In genomic region chr20:62238569-62239277, GRCh38 we compare ENCODE assay signal across 1 cellular context.
TF ChIP-seq lines count a peak whose summit lies in the region.

No MANE protein-coding gene starts in this region.

TF ChIP-seq in HepG2, 621 proteins besides CTCF, POLR2A, EP300 and RAD21 (continued from another document and continues in another):
- TF ChIP-seq, protein P1, sequence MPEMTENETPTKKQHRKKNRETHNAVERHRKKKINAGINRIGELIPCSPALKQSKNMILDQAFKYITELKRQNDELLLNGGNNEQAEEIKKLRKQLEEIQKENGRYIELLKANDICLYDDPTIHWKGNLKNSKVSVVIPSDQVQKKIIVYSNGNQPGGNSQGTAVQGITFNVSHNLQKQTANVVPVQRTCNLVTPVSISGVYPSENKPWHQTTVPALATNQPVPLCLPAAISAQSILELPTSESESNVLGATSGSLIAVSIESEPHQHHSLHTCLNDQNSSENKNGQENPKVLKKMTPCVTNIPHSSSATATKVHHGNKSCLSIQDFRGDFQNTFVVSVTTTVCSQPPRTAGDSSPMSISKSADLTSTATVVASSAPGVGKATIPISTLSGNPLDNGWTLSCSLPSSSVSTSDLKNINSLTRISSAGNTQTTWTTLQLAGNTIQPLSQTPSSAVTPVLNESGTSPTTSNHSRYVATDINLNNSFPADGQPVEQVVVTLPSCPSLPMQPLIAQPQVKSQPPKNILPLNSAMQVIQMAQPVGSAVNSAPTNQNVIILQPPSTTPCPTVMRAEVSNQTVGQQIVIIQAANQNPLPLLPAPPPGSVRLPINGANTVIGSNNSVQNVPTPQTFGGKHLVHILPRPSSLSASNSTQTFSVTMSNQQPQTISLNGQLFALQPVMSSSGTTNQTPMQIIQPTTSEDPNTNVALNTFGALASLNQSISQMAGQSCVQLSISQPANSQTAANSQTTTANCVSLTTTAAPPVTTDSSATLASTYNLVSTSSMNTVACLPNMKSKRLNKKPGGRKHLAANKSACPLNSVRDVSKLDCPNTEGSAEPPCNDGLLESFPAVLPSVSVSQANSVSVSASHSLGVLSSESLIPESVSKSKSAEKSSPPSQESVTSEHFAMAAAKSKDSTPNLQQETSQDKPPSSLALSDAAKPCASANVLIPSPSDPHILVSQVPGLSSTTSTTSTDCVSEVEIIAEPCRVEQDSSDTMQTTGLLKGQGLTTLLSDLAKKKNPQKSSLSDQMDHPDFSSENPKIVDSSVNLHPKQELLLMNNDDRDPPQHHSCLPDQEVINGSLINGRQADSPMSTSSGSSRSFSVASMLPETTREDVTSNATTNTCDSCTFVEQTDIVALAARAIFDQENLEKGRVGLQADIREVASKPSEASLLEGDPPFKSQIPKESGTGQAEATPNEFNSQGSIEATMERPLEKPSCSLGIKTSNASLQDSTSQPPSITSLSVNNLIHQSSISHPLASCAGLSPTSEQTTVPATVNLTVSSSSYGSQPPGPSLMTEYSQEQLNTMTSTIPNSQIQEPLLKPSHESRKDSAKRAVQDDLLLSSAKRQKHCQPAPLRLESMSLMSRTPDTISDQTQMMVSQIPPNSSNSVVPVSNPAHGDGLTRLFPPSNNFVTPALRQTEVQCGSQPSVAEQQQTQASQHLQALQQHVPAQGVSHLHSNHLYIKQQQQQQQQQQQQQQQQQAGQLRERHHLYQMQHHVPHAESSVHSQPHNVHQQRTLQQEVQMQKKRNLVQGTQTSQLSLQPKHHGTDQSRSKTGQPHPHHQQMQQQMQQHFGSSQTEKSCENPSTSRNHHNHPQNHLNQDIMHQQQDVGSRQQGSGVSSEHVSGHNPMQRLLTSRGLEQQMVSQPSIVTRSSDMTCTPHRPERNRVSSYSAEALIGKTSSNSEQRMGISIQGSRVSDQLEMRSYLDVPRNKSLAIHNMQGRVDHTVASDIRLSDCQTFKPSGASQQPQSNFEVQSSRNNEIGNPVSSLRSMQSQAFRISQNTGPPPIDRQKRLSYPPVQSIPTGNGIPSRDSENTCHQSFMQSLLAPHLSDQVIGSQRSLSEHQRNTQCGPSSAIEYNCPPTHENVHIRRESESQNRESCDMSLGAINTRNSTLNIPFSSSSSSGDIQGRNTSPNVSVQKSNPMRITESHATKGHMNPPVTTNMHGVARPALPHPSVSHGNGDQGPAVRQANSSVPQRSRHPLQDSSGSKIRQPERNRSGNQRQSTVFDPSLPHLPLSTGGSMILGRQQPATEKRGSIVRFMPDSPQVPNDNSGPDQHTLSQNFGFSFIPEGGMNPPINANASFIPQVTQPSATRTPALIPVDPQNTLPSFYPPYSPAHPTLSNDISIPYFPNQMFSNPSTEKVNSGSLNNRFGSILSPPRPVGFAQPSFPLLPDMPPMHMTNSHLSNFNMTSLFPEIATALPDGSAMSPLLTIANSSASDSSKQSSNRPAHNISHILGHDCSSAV (CRISPR knock-in tag; IDR thresholded peaks at IDR 0.05; ENCODE audit: borderline replicate concordance) = no peak
- TF ChIP-seq RCOR2 (CRISPR knock-in tag; IDR thresholded peaks at IDR 0.05) = no peak
- TF ChIP-seq RFX1 (IDR thresholded peaks at IDR 0.05) = no peak
- no peak for TF ChIP-seq PHF20 (CRISPR knock-in tag; IDR thresholded peaks at IDR 0.05)
- no peak for TF ChIP-seq SMAD3 (CRISPR knock-in tag; IDR thresholded peaks at IDR 0.05)
- peak; percentile 25; the same call in 1 of the 2 replicates for TF ChIP-seq FOXC1 (CRISPR knock-in tag; IDR thresholded peaks at IDR 0.05; ENCODE audit: borderline replicate concordance)
- TF ChIP-seq TRIM24 (CRISPR knock-in tag; IDR thresholded peaks at IDR 0.05) = no peak
- TF ChIP-seq SETDB1 (CRISPR knock-in tag; IDR thresholded peaks at IDR 0.05; ENCODE audit: borderline replicate concordance) = no peak
- TF ChIP-seq, protein P2, sequence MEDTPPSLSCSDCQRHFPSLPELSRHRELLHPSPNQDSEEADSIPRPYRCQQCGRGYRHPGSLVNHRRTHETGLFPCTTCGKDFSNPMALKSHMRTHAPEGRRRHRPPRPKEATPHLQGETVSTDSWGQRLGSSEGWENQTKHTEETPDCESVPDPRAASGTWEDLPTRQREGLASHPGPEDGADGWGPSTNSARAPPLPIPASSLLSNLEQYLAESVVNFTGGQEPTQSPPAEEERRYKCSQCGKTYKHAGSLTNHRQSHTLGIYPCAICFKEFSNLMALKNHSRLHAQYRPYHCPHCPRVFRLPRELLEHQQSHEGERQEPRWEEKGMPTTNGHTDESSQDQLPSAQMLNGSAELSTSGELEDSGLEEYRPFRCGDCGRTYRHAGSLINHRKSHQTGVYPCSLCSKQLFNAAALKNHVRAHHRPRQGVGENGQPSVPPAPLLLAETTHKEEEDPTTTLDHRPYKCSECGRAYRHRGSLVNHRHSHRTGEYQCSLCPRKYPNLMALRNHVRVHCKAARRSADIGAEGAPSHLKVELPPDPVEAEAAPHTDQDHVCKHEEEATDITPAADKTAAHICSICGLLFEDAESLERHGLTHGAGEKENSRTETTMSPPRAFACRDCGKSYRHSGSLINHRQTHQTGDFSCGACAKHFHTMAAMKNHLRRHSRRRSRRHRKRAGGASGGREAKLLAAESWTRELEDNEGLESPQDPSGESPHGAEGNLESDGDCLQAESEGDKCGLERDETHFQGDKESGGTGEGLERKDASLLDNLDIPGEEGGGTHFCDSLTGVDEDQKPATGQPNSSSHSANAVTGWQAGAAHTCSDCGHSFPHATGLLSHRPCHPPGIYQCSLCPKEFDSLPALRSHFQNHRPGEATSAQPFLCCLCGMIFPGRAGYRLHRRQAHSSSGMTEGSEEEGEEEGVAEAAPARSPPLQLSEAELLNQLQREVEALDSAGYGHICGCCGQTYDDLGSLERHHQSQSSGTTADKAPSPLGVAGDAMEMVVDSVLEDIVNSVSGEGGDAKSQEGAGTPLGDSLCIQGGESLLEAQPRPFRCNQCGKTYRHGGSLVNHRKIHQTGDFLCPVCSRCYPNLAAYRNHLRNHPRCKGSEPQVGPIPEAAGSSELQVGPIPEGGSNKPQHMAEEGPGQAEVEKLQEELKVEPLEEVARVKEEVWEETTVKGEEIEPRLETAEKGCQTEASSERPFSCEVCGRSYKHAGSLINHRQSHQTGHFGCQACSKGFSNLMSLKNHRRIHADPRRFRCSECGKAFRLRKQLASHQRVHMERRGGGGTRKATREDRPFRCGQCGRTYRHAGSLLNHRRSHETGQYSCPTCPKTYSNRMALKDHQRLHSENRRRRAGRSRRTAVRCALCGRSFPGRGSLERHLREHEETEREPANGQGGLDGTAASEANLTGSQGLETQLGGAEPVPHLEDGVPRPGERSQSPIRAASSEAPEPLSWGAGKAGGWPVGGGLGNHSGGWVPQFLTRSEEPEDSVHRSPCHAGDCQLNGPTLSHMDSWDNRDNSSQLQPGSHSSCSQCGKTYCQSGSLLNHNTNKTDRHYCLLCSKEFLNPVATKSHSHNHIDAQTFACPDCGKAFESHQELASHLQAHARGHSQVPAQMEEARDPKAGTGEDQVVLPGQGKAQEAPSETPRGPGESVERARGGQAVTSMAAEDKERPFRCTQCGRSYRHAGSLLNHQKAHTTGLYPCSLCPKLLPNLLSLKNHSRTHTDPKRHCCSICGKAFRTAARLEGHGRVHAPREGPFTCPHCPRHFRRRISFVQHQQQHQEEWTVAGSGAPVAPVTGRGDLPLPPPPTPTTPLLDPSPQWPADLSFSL (CRISPR knock-in tag; IDR thresholded peaks at IDR 0.05) = no peak
- TF ChIP-seq ZMYM4 (CRISPR knock-in tag; IDR thresholded peaks at IDR 0.05) = no peak
- TF ChIP-seq SNAPC5 (CRISPR knock-in tag; IDR thresholded peaks at IDR 0.05; ENCODE audit: borderline replicate concordance) = no peak
- no peak for TF ChIP-seq ZNF446 (CRISPR knock-in tag; IDR thresholded peaks at IDR 0.05)
- no peak for TF ChIP-seq NFYC (CRISPR knock-in tag; IDR thresholded peaks at IDR 0.05)
- TF ChIP-seq ATAD3A (CRISPR knock-in tag; IDR thresholded peaks at IDR 0.05) = 0 out of 2 replicates have a peak, but pooled peaks have one; percentile 59
- TF ChIP-seq ZNF382 (CRISPR knock-in tag; IDR thresholded peaks at IDR 0.05; ENCODE audit: borderline replicate concordance) = no peak
- TF ChIP-seq ZNF552 (CRISPR knock-in tag; IDR thresholded peaks at IDR 0.05; ENCODE audit: borderline replicate concordance) = no peak
- no peak for TF ChIP-seq ZNF18 (CRISPR knock-in tag; IDR thresholded peaks at IDR 0.05; ENCODE audit: insufficient replicate concordance)
- no peak for TF ChIP-seq ZNF660 (CRISPR knock-in tag; IDR thresholded peaks at IDR 0.05; ENCODE audit: borderline replicate concordance, low read depth)
- TF ChIP-seq, protein P3, sequence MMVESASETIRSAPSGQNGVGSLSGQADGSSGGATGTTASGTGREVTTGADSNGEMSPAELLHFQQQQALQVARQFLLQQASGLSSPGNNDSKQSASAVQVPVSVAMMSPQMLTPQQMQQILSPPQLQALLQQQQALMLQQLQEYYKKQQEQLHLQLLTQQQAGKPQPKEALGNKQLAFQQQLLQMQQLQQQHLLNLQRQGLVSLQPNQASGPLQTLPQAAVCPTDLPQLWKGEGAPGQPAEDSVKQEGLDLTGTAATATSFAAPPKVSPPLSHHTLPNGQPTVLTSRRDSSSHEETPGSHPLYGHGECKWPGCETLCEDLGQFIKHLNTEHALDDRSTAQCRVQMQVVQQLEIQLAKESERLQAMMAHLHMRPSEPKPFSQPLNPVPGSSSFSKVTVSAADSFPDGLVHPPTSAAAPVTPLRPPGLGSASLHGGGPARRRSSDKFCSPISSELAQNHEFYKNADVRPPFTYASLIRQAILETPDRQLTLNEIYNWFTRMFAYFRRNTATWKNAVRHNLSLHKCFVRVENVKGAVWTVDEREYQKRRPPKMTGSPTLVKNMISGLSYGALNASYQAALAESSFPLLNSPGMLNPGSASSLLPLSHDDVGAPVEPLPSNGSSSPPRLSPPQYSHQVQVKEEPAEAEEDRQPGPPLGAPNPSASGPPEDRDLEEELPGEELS (CRISPR knock-in tag; IDR thresholded peaks at IDR 0.05) = no peak
- TF ChIP-seq SALL1 (CRISPR knock-in tag; IDR thresholded peaks at IDR 0.05) = no peak
- no peak for TF ChIP-seq POLR2G (IDR thresholded peaks at IDR 0.05; ENCODE audit: low read depth, low read length)
- TF ChIP-seq HNRNPL (IDR thresholded peaks at IDR 0.05; ENCODE audit: low read depth, low read length) = no peak
- TF ChIP-seq, protein P4, sequence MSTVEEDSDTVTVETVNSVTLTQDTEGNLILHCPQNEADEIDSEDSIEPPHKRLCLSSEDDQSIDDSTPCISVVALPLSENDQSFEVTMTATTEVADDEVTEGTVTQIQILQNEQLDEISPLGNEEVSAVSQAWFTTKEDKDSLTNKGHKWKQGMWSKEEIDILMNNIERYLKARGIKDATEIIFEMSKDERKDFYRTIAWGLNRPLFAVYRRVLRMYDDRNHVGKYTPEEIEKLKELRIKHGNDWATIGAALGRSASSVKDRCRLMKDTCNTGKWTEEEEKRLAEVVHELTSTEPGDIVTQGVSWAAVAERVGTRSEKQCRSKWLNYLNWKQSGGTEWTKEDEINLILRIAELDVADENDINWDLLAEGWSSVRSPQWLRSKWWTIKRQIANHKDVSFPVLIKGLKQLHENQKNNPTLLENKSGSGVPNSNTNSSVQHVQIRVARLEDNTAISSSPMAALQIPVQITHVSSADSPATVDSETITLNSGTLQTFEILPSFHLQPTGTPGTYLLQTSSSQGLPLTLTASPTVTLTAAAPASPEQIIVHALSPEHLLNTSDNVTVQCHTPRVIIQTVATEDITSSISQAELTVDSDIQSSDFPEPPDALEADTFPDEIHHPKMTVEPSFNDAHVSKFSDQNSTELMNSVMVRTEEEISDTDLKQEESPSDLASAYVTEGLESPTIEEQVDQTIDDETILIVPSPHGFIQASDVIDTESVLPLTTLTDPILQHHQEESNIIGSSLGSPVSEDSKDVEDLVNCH (CRISPR knock-in tag; IDR thresholded peaks at IDR 0.05) = no peak
- no peak for TF ChIP-seq PRDM4 (CRISPR knock-in tag; IDR thresholded peaks at IDR 0.05; ENCODE audit: borderline replicate concordance)
- TF ChIP-seq ZNF816 (CRISPR knock-in tag; IDR thresholded peaks at IDR 0.05; ENCODE audit: borderline replicate concordance) = 0 out of 2 replicates have a peak, but pooled peaks have one; percentile 30
- no peak for TF ChIP-seq TMF1 (CRISPR knock-in tag; IDR thresholded peaks at IDR 0.05; ENCODE audit: low read depth)
- peak; percentile 40; the same call in 1 of the 2 replicates for TF ChIP-seq SAP130 (CRISPR knock-in tag; IDR thresholded peaks at IDR 0.05; ENCODE audit: low read depth)
- no peak; the same call in 1 of the 2 replicates for TF ChIP-seq ZNF263 (CRISPR knock-in tag; IDR thresholded peaks at IDR 0.05)
- TF ChIP-seq U2AF2 (IDR thresholded peaks at IDR 0.05; ENCODE audit: low read depth, low read length) = no peak
- peak; percentile 71 for TF ChIP-seq ZFX (CRISPR knock-in tag; IDR thresholded peaks at IDR 0.05; ENCODE audit: low read depth)
- no peak for TF ChIP-seq TAF15 (IDR thresholded peaks at IDR 0.05; ENCODE audit: low read depth, low read length, poor library complexity, severe bottlenecking)
- no peak for TF ChIP-seq ZNF264 (CRISPR knock-in tag; IDR thresholded peaks at IDR 0.05)
